ENCODE assay signal across 15 cellular contexts in the genomic region with DNA sequence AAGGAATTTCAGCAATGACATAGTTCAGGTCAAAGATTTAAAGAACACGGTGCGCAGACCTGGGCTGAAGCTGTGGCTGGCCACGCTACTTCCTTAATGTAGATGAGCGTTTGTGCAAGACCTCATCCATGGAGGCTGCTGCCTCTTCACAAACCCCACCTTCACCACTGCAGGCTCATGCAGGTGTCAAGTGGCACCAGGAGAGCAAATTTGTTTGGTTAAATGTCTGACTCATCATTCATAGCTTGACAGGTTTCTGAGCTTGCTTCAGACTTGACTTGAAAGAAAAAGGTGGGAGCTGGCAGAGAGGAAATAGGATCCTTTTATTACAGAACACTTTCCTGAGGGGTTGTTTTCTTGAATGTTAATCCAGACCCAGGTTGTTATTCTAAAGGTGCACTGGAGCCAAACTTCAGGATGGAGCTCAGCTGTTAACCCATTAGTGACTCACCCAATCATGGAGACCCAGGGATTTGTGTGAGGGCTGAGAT.
A peak's percentile ranks its signal among the peaks of the same experiment; 100 is the strongest.
DNase-seq lines count a peak whose midpoint lies in the region; ATAC-seq and TF ChIP-seq lines count a peak whose summit lies in the region.
"Had no signal": no experiment of that assay in that cellular context is flagged by ENCODE, and none has a peak within 500 bp of the region (broad histone marks: within the 10 kb centered on the region; RNA-seq: fewer than 3 reads in every experiment).

No MANE protein-coding gene starts in this region.

- H3K4me2 ChIP-seq in trophoblast cell (ENCODE audit: low read length), result no peak overlapping the region

- H3K36me3 Mint-ChIP-seq in endodermal cell (ENCODE audit: low read depth), result no peaks in the 10 kb centered on the region

- H3K9me3 Mint-ChIP-seq in endodermal cell, result peaks cover 11% of the 10 kb centered on the region
- H3K9me3 Mint-ChIP-seq: activated T-helper 17 cell treated with anti-CD3 and anti-CD28 coated beads, Interleukin-2, amount 50 U/mL, for 72 hours had no signal

- H2BK120ac ChIP-seq in trophoblast cell (ENCODE audit: insufficient read depth, low read length, poor library complexity), result no peak overlapping the region

- DNase-seq in HT-29 (ENCODE audit: low spot score) (peak; percentile 76), NCI-H2107 treated with DMSO at 0.1 percent for 48 hours (lab: John Stamatoyannopoulos, UW; ENCODE audit: unreplicated experiment) (peak; percentile 76), endodermal cell (peak; percentile 64), trophoblast cell (peak; percentile 7 to 45), cerebellar nuclear complex (lab: John Stamatoyannopoulos, UW) (no peak), psoas muscle (no peak)
- DNase-seq: GOT3, IMR-90, NCI-H524 had no signal

- no peaks in the 10 kb centered on the region for H3K9me3 ChIP-seq in endodermal cell (ENCODE audit: control insufficient read depth, low read length)
- no peaks in the 10 kb centered on the region for H3K9me3 ChIP-seq in trophoblast cell (ENCODE audit: insufficient read depth, low read depth, low read length)
- H3K9me3 ChIP-seq in psoas muscle, result no peaks in the 10 kb centered on the region
- H3K9me3 ChIP-seq: SJSA1, thoracic aorta had no signal

- H3K4me3 ChIP-seq in endodermal cell (ENCODE audit: low read length) (no peak overlapping the region), trophoblast cell (ENCODE audit: low read depth, low read length) (no peak overlapping the region), psoas muscle (no peak overlapping the region)
- H3K4me3 ChIP-seq: SJSA1, thoracic aorta had no signal

- no peak overlapping the region for H2BK12ac ChIP-seq in trophoblast cell (ENCODE audit: low read length)

- H3K4me1 Mint-ChIP-seq in endodermal cell, result peaks cover 31% of the 10 kb centered on the region
- H3K4me1 Mint-ChIP-seq: activated T-helper 17 cell treated with anti-CD3 and anti-CD28 coated beads, Interleukin-2, amount 50 U/mL, for 72 hours had no signal

- H3K18ac ChIP-seq in trophoblast cell (ENCODE audit: low read length), result no peak overlapping the region

- no peaks in the 10 kb centered on the region for H3K79me1 ChIP-seq in trophoblast cell (ENCODE audit: low read length)

- H3K9ac ChIP-seq in endodermal cell (ENCODE audit: extremely low read depth, low read length, poor library complexity, severe bottlenecking) (no peak overlapping the region), trophoblast cell (ENCODE audit: low read length) (no peak overlapping the region)

- H3K27me3 ChIP-seq in endodermal cell (ENCODE audit: control insufficient read depth, insufficient read depth, low read length, poor library complexity, severe bottlenecking) (no peaks in the 10 kb centered on the region), trophoblast cell (ENCODE audit: insufficient read depth, low read length) (no peaks in the 10 kb centered on the region), psoas muscle (ENCODE audit: insufficient read depth in 3 of 3, low read length in 2 of 3) (no peaks in the 10 kb centered on the region)
- H3K27me3 ChIP-seq: SJSA1 had no signal

- ATAC-seq in HG02610 (IDR thresholded peaks at IDR 0.05; ENCODE audit: unreplicated experiment), result no peak
- ATAC-seq in HG03571 (IDR thresholded peaks at IDR 0.05; ENCODE audit: unreplicated experiment), result no peak
- no peak for ATAC-seq in psoas muscle
- ATAC-seq: activated CD4-positive, CD25-positive, alpha-beta regulatory T cell treated with anti-CD3 and anti-CD28 coated beads, Interleukin-2, amount 50 U/mL, for 24 hours; activated T-helper 17 cell treated with anti-CD3 and anti-CD28 coated beads, Interleukin-2, amount 50 U/mL, for 72 hours had no signal

- H3K23ac ChIP-seq in trophoblast cell (ENCODE audit: low read length), result no peak overlapping the region

- no peak overlapping the region for H3K14ac ChIP-seq in trophoblast cell (ENCODE audit: low read length)

- H2BK5ac ChIP-seq in trophoblast cell (ENCODE audit: low read depth, low read length, poor library complexity), result no peak overlapping the region

- TF ChIP-seq CTCF in endodermal cell (conservative IDR thresholded peaks at IDR 0.05) (no peak), psoas muscle (IDR thresholded peaks at IDR 0.05) (no peak)

- no peak overlapping the region for H3K4me3 Mint-ChIP-seq in endodermal cell
- H3K4me3 Mint-ChIP-seq: activated T-helper 17 cell treated with anti-CD3 and anti-CD28 coated beads, Interleukin-2, amount 50 U/mL, for 72 hours had no signal

- no peak overlapping the region for H2AK5ac ChIP-seq in trophoblast cell (ENCODE audit: low read length)

- no peaks in the 10 kb centered on the region for H3K27me3 Mint-ChIP-seq in endodermal cell (ENCODE audit: insufficient read depth)
- H3K27me3 Mint-ChIP-seq: activated T-helper 17 cell treated with anti-CD3 and anti-CD28 coated beads, Interleukin-2, amount 50 U/mL, for 72 hours had no signal

- H3K4ac ChIP-seq in trophoblast cell (ENCODE audit: low read depth, low read length), result no peak overlapping the region

- H3K79me2 ChIP-seq in trophoblast cell (ENCODE audit: control insufficient read depth, insufficient read depth, low read length, poor library complexity), result no peaks in the 10 kb centered on the region

- no peak overlapping the region for H4K91ac ChIP-seq in trophoblast cell (ENCODE audit: low read depth, low read length)

- H3K27ac Mint-ChIP-seq in endodermal cell, result no peak overlapping the region
- H3K27ac Mint-ChIP-seq: activated T-helper 17 cell treated with anti-CD3 and anti-CD28 coated beads, Interleukin-2, amount 50 U/mL, for 72 hours had no signal

- H3K27ac ChIP-seq in endodermal cell (ENCODE audit: low read depth, low read length) (no peak overlapping the region), trophoblast cell (ENCODE audit: low read depth, low read length) (no peak overlapping the region), psoas muscle (no peak overlapping the region)
- H3K27ac ChIP-seq: SJSA1, thoracic aorta had no signal

- H4K8ac ChIP-seq in trophoblast cell (ENCODE audit: low read depth, low read length), result no peak overlapping the region

- intact Hi-C loops in psoas muscle (cut with DNase I), result no loop called here

- H2AFZ ChIP-seq in trophoblast cell (ENCODE audit: insufficient read depth, low read length, poor library complexity), result no peak overlapping the region

- H3K4me1 ChIP-seq in endodermal cell (ENCODE audit: control insufficient read depth, insufficient read depth, low read length) (no peaks in the 10 kb centered on the region), trophoblast cell (ENCODE audit: control insufficient read depth in 1 of 2, insufficient read depth in 2 of 2, low read length in 2 of 2) (peaks cover 3 to 4% of the 10 kb centered on the region in 2 experiments), psoas muscle (no peaks in the 10 kb centered on the region)
- H3K4me1 ChIP-seq: SJSA1 had no signal

- 94% methylated on average over 3 to 4 of the region's 4 CpGs for whole genome bisulfite sequencing in endodermal cell (ENCODE audit: insufficient coverage in 1 of 2, insufficient read length in 1 of 2), 2 experiments
- no CpG with 5 or more reads among the region's 4 CpGs for WGBS in trophoblast cell (ENCODE audit: extremely low coverage, insufficient coverage, insufficient read length)
- 84 to 86% (median 85%) methylated on average over 4 of the region's 4 CpGs for WGBS in psoas muscle, 3 donors

- H3K36me3 ChIP-seq in endodermal cell (ENCODE audit: control insufficient read depth, insufficient read depth, low read length) (no peaks in the 10 kb centered on the region), trophoblast cell (ENCODE audit: control insufficient read depth in 1 of 2, insufficient read depth in 2 of 2, low read length in 2 of 2) (no peaks in the 10 kb centered on the region), psoas muscle (ENCODE audit: insufficient read depth in 1 of 2, low read depth in 1 of 2) (no peaks in the 10 kb centered on the region)
- H3K36me3 ChIP-seq: SJSA1, thoracic aorta had no signal

- H4K12ac ChIP-seq in trophoblast cell (ENCODE audit: low read depth, low read length), result no peak overlapping the region

Comparison
In these comparisons a context has a peak if more than half of its experiments do, and no peak if none do; other contexts are left out.
1. DNase-seq: peak in HT-29 (single experiment), NCI-H2107 treated with DMSO at 0.1 percent for 48 hours (single experiment), endodermal cell (single experiment) and trophoblast cell (2 of 2); none in cerebellar nuclear complex (0 of 2) and psoas muscle (0 of 2).